ENCODE assay signal across 8 cellular contexts in the genomic region with DNA sequence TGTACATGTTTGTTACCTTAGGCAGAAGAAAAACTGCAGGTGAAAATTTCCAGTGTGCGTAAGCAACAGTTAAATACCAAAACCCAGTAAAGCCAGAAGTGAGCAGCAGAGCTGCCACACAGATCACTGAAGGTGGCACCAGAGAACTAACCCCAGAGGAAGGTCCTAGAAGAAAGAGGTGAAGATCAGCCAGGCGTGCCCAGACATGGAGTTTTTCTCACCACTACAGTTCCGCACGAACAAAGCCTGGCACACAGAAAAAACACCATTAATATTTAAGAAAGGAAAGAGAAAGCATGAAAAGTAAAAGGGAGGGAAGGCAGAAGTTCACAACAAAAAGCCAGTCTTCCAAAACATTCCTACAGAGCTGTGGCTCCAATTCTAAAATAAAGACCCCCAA.
A peak's percentile ranks its signal among the peaks of the same experiment; 100 is the strongest.
DNase-seq lines count a peak whose midpoint lies in the region; ATAC-seq and TF ChIP-seq lines count a peak whose summit lies in the region.

No MANE protein-coding gene starts in this region.

- H2AFZ ChIP-seq in mesenchymal stem cell (ENCODE audit: low read depth, low read length) = no peak overlapping the region

- peak; percentile 61 for TF ChIP-seq CTCF in foreskin keratinocyte (conservative IDR thresholded peaks at IDR 0.05)
- no peak for TF ChIP-seq CTCF in chondrocyte (IDR thresholded peaks at IDR 0.05)

- no peak overlapping the region for H3K4me3 ChIP-seq in mesenchymal stem cell (ENCODE audit: insufficient read depth in 1 of 2, low read depth in 1 of 2, low read length in 2 of 2)

- H3K14ac ChIP-seq in mesenchymal stem cell (ENCODE audit: low read length in 2 of 2) = no peak overlapping the region

- no peaks in the 10 kb centered on the region for H3K9me3 Mint-ChIP-seq in chondrocyte (ENCODE audit: low read depth)

- no peak overlapping the region for H3K18ac ChIP-seq in mesenchymal stem cell (ENCODE audit: low read depth in 1 of 2, low read length in 2 of 2)

- H3K9ac ChIP-seq in mesenchymal stem cell (ENCODE audit: low read length) = no peak overlapping the region

- no peak overlapping the region for H2AK5ac ChIP-seq in mesenchymal stem cell (ENCODE audit: low read length, severe bottlenecking)

- H3K4me3 Mint-ChIP-seq in chondrocyte (ENCODE audit: unreplicated experiment) = no peak overlapping the region

- H3K4ac ChIP-seq in mesenchymal stem cell (ENCODE audit: low read depth in 1 of 2, low read length in 2 of 2) = no peak overlapping the region

- H3K4me2 ChIP-seq in mesenchymal stem cell (ENCODE audit: low read length, poor library complexity, severe bottlenecking) = no peak overlapping the region

- H3K4me1 Mint-ChIP-seq in chondrocyte (ENCODE audit: low read depth) = no peaks in the 10 kb centered on the region

- H3K27me3 ChIP-seq in foreskin keratinocyte = no peaks in the 10 kb centered on the region
- peaks cover 0 to 10% of the 10 kb centered on the region in 2 experiments for H3K27me3 ChIP-seq in mesenchymal stem cell (ENCODE audit: control insufficient read depth in 1 of 2, insufficient read depth in 1 of 2, low read length in 2 of 2)

- H3K36me3 ChIP-seq in mesenchymal stem cell (ENCODE audit: control insufficient read depth in 1 of 2, insufficient read depth in 2 of 2, low read depth in 1 of 2, low read length in 2 of 2) = no peaks in the 10 kb centered on the region

- no peaks in the 10 kb centered on the region for H3K9me3 ChIP-seq in mesenchymal stem cell (ENCODE audit: control insufficient read depth, low read length)

- peak; percentile 81 for ATAC-seq in GM18502 (IDR thresholded peaks at IDR 0.05; ENCODE audit: poor library complexity, unreplicated experiment)
- ATAC-seq in GM21515 (IDR thresholded peaks at IDR 0.05; ENCODE audit: unreplicated experiment) = peak; percentile 58
- ATAC-seq in HG03432 (IDR thresholded peaks at IDR 0.05; ENCODE audit: unreplicated experiment) = peak; percentile 83
- ATAC-seq in foreskin keratinocyte = peak; percentile 70
- no peak for ATAC-seq in GM19328 (IDR thresholded peaks at IDR 0.05; ENCODE audit: unreplicated experiment)

- no peak overlapping the region for H2BK120ac ChIP-seq in mesenchymal stem cell (ENCODE audit: low read depth, low read length)

- no peaks in the 10 kb centered on the region for H3K36me3 Mint-ChIP-seq in chondrocyte (ENCODE audit: low read depth)

- H2BK15ac ChIP-seq in mesenchymal stem cell (ENCODE audit: low read depth, poor library complexity, severe bottlenecking) = no peak overlapping the region

- peaks cover 5% of the 10 kb centered on the region for H3K27me3 Mint-ChIP-seq in chondrocyte (ENCODE audit: low read depth)

- H3K79me1 ChIP-seq in mesenchymal stem cell (replicated peaks; ENCODE audit: low read length, poor library complexity, severe bottlenecking) = peaks cover 1% of the 10 kb centered on the region

- H2BK5ac ChIP-seq in mesenchymal stem cell (ENCODE audit: low read depth, low read length, poor library complexity, severe bottlenecking) = no peak overlapping the region

- peak; percentile 30 to 70 for DNase-seq in foreskin keratinocyte
- no peak for DNase-seq in GDM1 (lab: John Stamatoyannopoulos, UW)
- no peak for DNase-seq in chondrocyte (ENCODE audit: low spot score)
- no peak for DNase-seq in mesenchymal stem cell

- no peak overlapping the region for H3K27ac ChIP-seq in foreskin keratinocyte
- no peak overlapping the region for H3K27ac ChIP-seq in mesenchymal stem cell (ENCODE audit: low read length, poor library complexity, severe bottlenecking)

- no peaks in the 10 kb centered on the region for H3K4me1 ChIP-seq in foreskin keratinocyte
- H3K4me1 ChIP-seq in mesenchymal stem cell (ENCODE audit: control insufficient read depth, insufficient read depth, low read depth, low read length) = no peaks in the 10 kb centered on the region

- no peak overlapping the region for H4K8ac ChIP-seq in mesenchymal stem cell (ENCODE audit: low read length)

- no peak overlapping the region for H3K23ac ChIP-seq in mesenchymal stem cell (ENCODE audit: low read length in 2 of 2)

- no peak overlapping the region for H3K27ac Mint-ChIP-seq in chondrocyte (ENCODE audit: unreplicated experiment)

- WGBS in mesenchymal stem cell = 95% methylated on average over 1 of the region's 4 CpGs

- no peak overlapping the region for H4K91ac ChIP-seq in mesenchymal stem cell (ENCODE audit: low read length)

- H2BK12ac ChIP-seq in mesenchymal stem cell (ENCODE audit: low read length in 2 of 2) = no peak overlapping the region

Comparison
In these comparisons a context has a peak if more than half of its experiments do, and no peak if none do; other contexts are left out.
1. DNase-seq: peak in foreskin keratinocyte (2 of 2); none in GDM1 (single experiment), chondrocyte (single experiment) and mesenchymal stem cell (single experiment).